Comparison of ENCODE assay signal across 30 cellular contexts in genomic region chr15:60982249-60982932, GRCh38.
A peak's percentile ranks its signal among the peaks of the same experiment; 100 is the strongest.
DNase-seq lines count a peak whose midpoint lies in the region; ATAC-seq, FAIRE-seq and TF ChIP-seq lines count a peak whose summit lies in the region.
"Had no signal": no experiment of that assay in that cellular context is flagged by ENCODE, and none has a peak within 500 bp of the region (broad histone marks: within the 10 kb centered on the region; RNA-seq: fewer than 3 reads in every experiment).

No MANE protein-coding gene starts in this region.

- CTCF ChIA-PET in H1 (lab: Charles Lee; ENCODE audit: partially characterized antibody): interaction anchor here (0.8 kb wide), 1 partner anchor 195 kb away, joined by 4 read pairs; no protein-coding TSS in a partner anchor

- no peaks in the 10 kb centered on the region for H3K23me2 ChIP-seq in H1 (ENCODE audit: low read depth, low read length)

- H3K36me3 Mint-ChIP-seq in HFFc6 (ENCODE audit: low read depth): peaks cover 14% of the 10 kb centered on the region
- H3K36me3 Mint-ChIP-seq: stimulated activated effector memory CD8-positive, alpha-beta T cell treated with anti-CD3 and anti-CD28 coated beads, Interleukin-12 subunit alpha, Interleukin-12 subunit beta, amount 100 ng/mL, for 72 hours had no signal

- H2AK5ac ChIP-seq in H1 (ENCODE audit: low read depth, low read length): no peak overlapping the region
- no peak overlapping the region for H2AK5ac ChIP-seq in mesendoderm (ENCODE audit: low read length)

- H3K4me1 ChIP-seq in H1 (replicated peaks in 1 of 4; ENCODE audit: control insufficient read depth in 3 of 4, insufficient read depth in 4 of 4, low read length in 3 of 4) (no peaks in the 10 kb centered on the region), mesendoderm (ENCODE audit: control insufficient read depth, low read depth, low read length) (no peaks in the 10 kb centered on the region)
- H3K4me1 ChIP-seq: Caco-2, psoas muscle, transverse colon had no signal

- H3K79me2 ChIP-seq in H1 (ENCODE audit: control insufficient read depth in 1 of 2, insufficient read depth in 2 of 2, low read length in 2 of 2): no peaks in the 10 kb centered on the region
- no peaks in the 10 kb centered on the region for H3K79me2 ChIP-seq in mesendoderm (ENCODE audit: control insufficient read depth, insufficient read depth, low read length)

- FAIRE-seq in H1 (lab: Jason Lieb, UNC): no peak
- FAIRE-seq: HTR-8/SVneo, K562 had no signal

- H3K18ac ChIP-seq in H1 (ENCODE audit: extremely low read depth, low read length) (no peak overlapping the region), mesendoderm (ENCODE audit: low read length) (no peak overlapping the region)

- H3K4me3 Mint-ChIP-seq in HFFc6: no peak overlapping the region
- H3K4me3 Mint-ChIP-seq: mesothelial cell of epicardium; naive thymus-derived CD4-positive, alpha-beta T cell; stimulated activated effector memory CD8-positive, alpha-beta T cell treated with anti-CD3 and anti-CD28 coated beads, Interleukin-12 subunit alpha, Interleukin-12 subunit beta, amount 100 ng/mL, for 72 hours; T-helper 17 cell had no signal

- no peak overlapping the region for H4K5ac ChIP-seq in H1 (ENCODE audit: insufficient read length, low read depth, low read length)
- no peak overlapping the region for H4K5ac ChIP-seq in mesendoderm (ENCODE audit: low read length)

- H3K9me3 ChIP-seq in H1 (ENCODE audit: insufficient read depth in 2 of 2, low read depth in 1 of 2, low read length in 1 of 2): no peaks in the 10 kb centered on the region
- H3K9me3 ChIP-seq: Caco-2, psoas muscle, SK-N-SH, transverse colon had no signal

- peak overlapping the region; percentile 14 for H2BK120ac ChIP-seq in H1 (replicated peaks; ENCODE audit: low read depth, low read length)
- H2BK120ac ChIP-seq in mesendoderm (ENCODE audit: low read depth, low read length): no peak overlapping the region

- no peak overlapping the region for H3K4me3 ChIP-seq in H1 (ENCODE audit: extremely low read depth in 1 of 4, insufficient read depth in 2 of 4, low read depth in 3 of 4, low read length in 4 of 4)
- no peak overlapping the region for H3K4me3 ChIP-seq in mesendoderm (ENCODE audit: low read length)
- H3K4me3 ChIP-seq: dorsolateral prefrontal cortex, K562, psoas muscle, transverse colon had no signal

- ATAC-seq in HG03139 (IDR thresholded peaks at IDR 0.05; ENCODE audit: unreplicated experiment): no peak
- ATAC-seq: K562; naive thymus-derived CD4-positive, alpha-beta T cell; psoas muscle; stimulated activated effector memory CD8-positive, alpha-beta T cell treated with anti-CD3 and anti-CD28 coated beads, Interleukin-12 subunit alpha, Interleukin-12 subunit beta, amount 100 ng/mL, for 72 hours; T-helper 17 cell had no signal

- no peaks in the 10 kb centered on the region for H3K27me3 ChIP-seq in H1 (replicated peaks in 1 of 4; ENCODE audit: control insufficient read depth in 3 of 4, extremely low read depth in 1 of 4, insufficient read depth in 3 of 4, low read length in 3 of 4)
- no peaks in the 10 kb centered on the region for H3K27me3 ChIP-seq in mesendoderm (ENCODE audit: insufficient read depth, low read length, poor library complexity)
- H3K27me3 ChIP-seq: dorsolateral prefrontal cortex, transverse colon had no signal

- H3K4ac ChIP-seq in H1 (replicated peaks; ENCODE audit: insufficient read length, low read depth, low read length) (no peak overlapping the region), mesendoderm (ENCODE audit: low read depth, low read length) (peak overlapping the region; percentile 31)

- H3K23ac ChIP-seq in H1 (ENCODE audit: insufficient read length): no peak overlapping the region
- no peak overlapping the region for H3K23ac ChIP-seq in mesendoderm (ENCODE audit: low read length)

- peaks cover 13% of the 10 kb centered on the region for H3K9me3 Mint-ChIP-seq in HFFc6
- H3K9me3 Mint-ChIP-seq: stimulated activated effector memory CD8-positive, alpha-beta T cell treated with anti-CD3 and anti-CD28 coated beads, Interleukin-12 subunit alpha, Interleukin-12 subunit beta, amount 100 ng/mL, for 72 hours had no signal

- peak; percentile 29 for DNase-seq in GM03348 (ENCODE audit: low spot score)
- DNase-seq in HFFc6: peak; percentile 29
- DNase-seq in H1 (ENCODE audit: low read depth in 1 of 2, low spot score in 2 of 2): no peak
- no peak for DNase-seq in mesendoderm
- no peak for DNase-seq in NCI-H82 treated with DMSO at 0.1 percent for 48 hours (lab: John Stamatoyannopoulos, UW; ENCODE audit: unreplicated experiment)
- no peak for DNase-seq in GM19240 (ENCODE audit: insufficient read length, low spot score)
- DNase-seq: activated CD4-positive, alpha-beta T cell treated with anti-CD3 and anti-CD28 coated beads, Interleukin-2, amount 50 U/mL, for 48 hours; activated CD4-positive, CD25-positive, alpha-beta regulatory T cell treated with anti-CD3 and anti-CD28 coated beads, Interleukin-2, amount 50 U/mL, for 72 hours; activated gamma-delta T cell treated with Interleukin-2 at 50 U/mL for 16 hours; activated T-cell treated with anti-CD3 and anti-CD28 coated beads, Interleukin-2, amount 50 U/mL, for 48 hours; Caco-2; dorsolateral prefrontal cortex; islet precursor cell; naive thymus-derived CD4-positive, alpha-beta T cell; NCI-H1092 treated with DMSO at 0.1 percent for 48 hours; NCI-H1694 treated with DMSO at 0.1 percent for 48 hours; NCI-H524 treated with DMSO at 0.1 percent for 48 hours; NK-92 treated with Interleukin-12 subunit alpha and Interleukin-12 subunit beta, amount 100 ng/mL, for 24 hours; nucleus accumbens; psoas muscle; SK-N-SH; stimulated activated CD4-positive, alpha-beta T cell treated with anti-CD3 and anti-CD28 coated beads, Interleukin-15, amount 100 ng/mL, for 24 hours; T-helper 17 cell; transverse colon had no signal

- no peak for TF ChIP-seq POLR2A in H1 (IDR thresholded peaks at IDR 0.05; ENCODE audit: control extremely low read depth in 1 of 2, low read depth in 2 of 2, low read length in 2 of 2)

- 86% methylated on average over 1 of the region's 1 CpG; no CpG with 5 or more reads in 1 of the 2 experiments for WGBS in H1 (ENCODE audit: extremely low coverage in 1 of 2, insufficient coverage in 1 of 2, insufficient read length in 1 of 2, insufficient replicate concordance in 2 of 2, low coverage in 1 of 2, low lambda C conversion rate in 2 of 2, missing lambda C conversion rate in 1 of 2), 2 experiments
- WGBS in mesendoderm (ENCODE audit: extremely low coverage, insufficient coverage, low lambda C conversion rate): no CpG with 5 or more reads among the region's 1 CpG

- no peak overlapping the region for H2AFZ ChIP-seq in H1 (ENCODE audit: low read length)

- peaks cover 27% of the 10 kb centered on the region for H3K4me1 Mint-ChIP-seq in HFFc6 (ENCODE audit: low read depth)
- H3K4me1 Mint-ChIP-seq: mesothelial cell of epicardium; naive thymus-derived CD4-positive, alpha-beta T cell; stimulated activated effector memory CD8-positive, alpha-beta T cell treated with anti-CD3 and anti-CD28 coated beads, Interleukin-12 subunit alpha, Interleukin-12 subunit beta, amount 100 ng/mL, for 72 hours had no signal

- no peak overlapping the region for H3K27ac ChIP-seq in H1 (ENCODE audit: low read depth, low read length)
- no peak overlapping the region for H3K27ac ChIP-seq in mesendoderm (ENCODE audit: low read depth, low read length)
- H3K27ac ChIP-seq: C4-2B, dorsolateral prefrontal cortex, psoas muscle, transverse colon had no signal

- H3K4me2 ChIP-seq in H1 (ENCODE audit: insufficient read depth in 1 of 2, low read depth in 2 of 2, low read length in 2 of 2) (no peak overlapping the region), mesendoderm (ENCODE audit: low read length) (no peak overlapping the region)
- H3K4me2 ChIP-seq: SK-N-SH had no signal

- no peaks in the 10 kb centered on the region for H3K79me1 ChIP-seq in H1 (ENCODE audit: low read depth, low read length)
- no peaks in the 10 kb centered on the region for H3K79me1 ChIP-seq in mesendoderm (ENCODE audit: low read length)

- no peak overlapping the region for H3K14ac ChIP-seq in H1 (ENCODE audit: insufficient read length)

- no peak for TF ChIP-seq EP300 in H1 (IDR thresholded peaks at IDR 0.05; ENCODE audit: borderline replicate concordance in 1 of 2, low read depth in 2 of 2, low read length in 2 of 2)

- H3K27ac Mint-ChIP-seq in HFFc6: peak overlapping the region; percentile 76
- H3K27ac Mint-ChIP-seq: mesothelial cell of epicardium; naive thymus-derived CD4-positive, alpha-beta T cell; stimulated activated effector memory CD8-positive, alpha-beta T cell treated with anti-CD3 and anti-CD28 coated beads, Interleukin-12 subunit alpha, Interleukin-12 subunit beta, amount 100 ng/mL, for 72 hours; T-helper 17 cell had no signal

- H3K9ac ChIP-seq in H1 (replicated peaks in 1 of 4; ENCODE audit: extremely low read depth in 1 of 4, low read depth in 3 of 4, low read length in 3 of 4) (no peak overlapping the region), mesendoderm (ENCODE audit: low read length) (no peak overlapping the region)
- H3K9ac ChIP-seq: SK-N-SH had no signal

- no peak overlapping the region for H2BK20ac ChIP-seq in H1 (ENCODE audit: low read length)

- POLR2A ChIA-PET in H1 (lab: Charles Lee; ENCODE audit: partially characterized antibody): no interaction called here

- H2BK15ac ChIP-seq in H1 (ENCODE audit: low read length) (no peak overlapping the region), mesendoderm (replicated peaks; ENCODE audit: low read depth) (no peak overlapping the region)

- H3K56ac ChIP-seq in H1 (replicated peaks; ENCODE audit: insufficient read length, low read depth, low read length): no peak overlapping the region
- no peak overlapping the region for H3K56ac ChIP-seq in mesendoderm (ENCODE audit: low read length)

- no peak overlapping the region for H4K91ac ChIP-seq in H1 (replicated peaks; ENCODE audit: insufficient read length, low read length)

- no peak overlapping the region for H2BK12ac ChIP-seq in H1 (ENCODE audit: low read depth, low read length)

- H3K27me3 Mint-ChIP-seq in HFFc6 (ENCODE audit: insufficient read depth): no peaks in the 10 kb centered on the region

- no peak overlapping the region for H2BK5ac ChIP-seq in H1 (ENCODE audit: low read depth, low read length)
- no peak overlapping the region for H2BK5ac ChIP-seq in mesendoderm (ENCODE audit: low read length)

- TF ChIP-seq CTCF in HFFc6 (IDR thresholded peaks at IDR 0.05) (no peak), H1 (IDR thresholded peaks at IDR 0.05; ENCODE audit: control extremely low read depth in 1 of 3, insufficient read depth in 1 of 3, low read depth in 1 of 3, low read length in 3 of 3) (no peak)

- TF ChIP-seq RAD21 in H1 (IDR thresholded peaks at IDR 0.05 in 1 of 2, conservative IDR thresholded peaks at IDR 0.05 in 1 of 2; ENCODE audit: low read depth in 2 of 2, low read length in 2 of 2): no peak

- H3K36me3 ChIP-seq in H1 (ENCODE audit: control insufficient read depth in 2 of 4, insufficient read depth in 4 of 4, low read length in 3 of 4) (no peaks in the 10 kb centered on the region; a peak in 1 of 8 replicates), mesendoderm (ENCODE audit: control insufficient read depth, insufficient read depth, low read length) (no peaks in the 10 kb centered on the region)
- H3K36me3 ChIP-seq: transverse colon had no signal

- no peaks in the 10 kb centered on the region for H4K20me1 ChIP-seq in H1 (replicated peaks in 1 of 2; ENCODE audit: control insufficient read depth in 1 of 2, insufficient read depth in 2 of 2, low read length in 2 of 2)

- H4K8ac ChIP-seq in H1 (ENCODE audit: extremely low read depth, insufficient read depth, low read length) (no peak overlapping the region), mesendoderm (ENCODE audit: low read depth, low read length) (no peak overlapping the region)

Comparison
In these comparisons a context has a peak if more than half of its experiments do, and no peak if none do; other contexts are left out.
1. DNase-seq: peak in GM03348 (single experiment) and HFFc6 (single experiment); none in H1 (0 of 2), mesendoderm (single experiment), NCI-H82 treated with DMSO at 0.1 percent for 48 hours (single experiment) and GM19240 (single experiment).